27 cellular contexts compared by ENCODE assay signal in the genomic region with DNA sequence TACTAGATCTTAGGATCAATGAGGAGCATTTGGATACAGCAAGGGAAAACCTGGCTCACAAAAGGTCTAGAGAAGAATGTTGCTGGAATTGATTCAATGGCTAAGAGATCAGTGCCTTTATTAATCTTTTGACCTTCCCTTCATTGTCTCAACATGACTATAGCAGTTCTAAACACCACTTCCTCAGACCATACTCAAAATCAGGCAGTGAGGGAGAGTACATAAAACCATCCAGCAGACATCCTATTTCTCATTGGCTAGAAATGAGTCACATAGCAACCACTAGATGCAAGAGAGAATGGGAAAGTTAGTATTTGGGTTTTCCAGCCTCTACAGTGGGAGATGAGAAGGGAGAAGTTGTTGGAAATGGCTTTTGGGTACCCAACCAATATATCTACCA.
A peak's percentile ranks its signal among the peaks of the same experiment; 100 is the strongest.
DNase-seq lines count a peak whose midpoint lies in the region; ATAC-seq, FAIRE-seq and TF ChIP-seq lines count a peak whose summit lies in the region.
"Had no signal": no experiment of that assay in that cellular context is flagged by ENCODE, and none has a peak within 500 bp of the region (broad histone marks: within the 10 kb centered on the region; RNA-seq: fewer than 3 reads in every experiment).

No MANE protein-coding gene starts in this region.

- in situ Hi-C loops in GM12878 (cut with MboI): no loop called here

- H3K27ac ChIP-seq in GM12878 (ENCODE audit: control insufficient read depth, insufficient read depth): no peak overlapping the region
- H3K27ac ChIP-seq: brain microvascular endothelial cell, C4-2B, neutrophil, right lobe of liver, upper lobe of right lung had no signal

- SMC1A ChIA-PET in GM12878 (lab: Charles Lee; ENCODE audit: uncharacterized antibody, unreplicated experiment): no interaction called here

- no peak for TF ChIP-seq CTCF in HFFc6 (IDR thresholded peaks at IDR 0.05)
- no peak for TF ChIP-seq CTCF in GM12878 (IDR thresholded peaks at IDR 0.05 in 2 of 3, conservative IDR thresholded peaks at IDR 0.05 in 1 of 3; ENCODE audit: control insufficient read depth in 2 of 3, extremely low read depth in 1 of 3, insufficient read depth in 1 of 3, low read depth in 3 of 3, low read length in 3 of 3)

- no peak for TF ChIP-seq RAD21 in GM12878 (IDR thresholded peaks at IDR 0.05; ENCODE audit: insufficient read depth, low read depth, low read length)

- no peaks in the 10 kb centered on the region for H3K9me3 Mint-ChIP-seq in HFFc6

- no peak overlapping the region for H3K4me3 Mint-ChIP-seq in HFFc6
- H3K4me3 Mint-ChIP-seq: activated naive CD4-positive, alpha-beta T cell treated with anti-CD3 and anti-CD28 coated beads, Interleukin-2, amount 10 ng/mL, durations not matched to agents 7 days and 5 days; WTC11 had no signal

- intact Hi-C loops in GM12878 (cut with micrococcal nuclease; ENCODE audit: unreplicated experiment): no loop called here

- no peaks in the 10 kb centered on the region; the same call in 1 of the 2 replicates for H3K4me1 ChIP-seq in GM12878 (ENCODE audit: control insufficient read depth, insufficient read depth, low read length)
- H3K4me1 ChIP-seq: right lobe of liver, upper lobe of right lung had no signal

- CTCF ChIA-PET in GM12878 (lab: Yijun Ruan, JAX): no interaction called here

- no peaks in the 10 kb centered on the region for H3K27me3 ChIP-seq in GM12878 (replicated peaks in 1 of 2; ENCODE audit: control insufficient read depth in 2 of 2, insufficient read depth in 2 of 2, low read length in 1 of 2)
- H3K27me3 ChIP-seq: brain microvascular endothelial cell, neutrophil, right lobe of liver, upper lobe of right lung had no signal

- peaks cover 47% of the 10 kb centered on the region for H3K4me1 Mint-ChIP-seq in HFFc6 (ENCODE audit: low read depth)

- peak overlapping the region; percentile 7; the same call in 1 of the 2 replicates for H2AFZ ChIP-seq in GM12878 (ENCODE audit: control insufficient read depth, low read depth, low read length)

- H3K36me3 Mint-ChIP-seq in HFFc6 (ENCODE audit: low read depth): peaks cover 15% of the 10 kb centered on the region; the same call in 1 of the 2 replicates
- H3K36me3 Mint-ChIP-seq: activated naive CD4-positive, alpha-beta T cell treated with anti-CD3 and anti-CD28 coated beads, Interleukin-2, amount 10 ng/mL, durations not matched to agents 7 days and 5 days had no signal

- no peak for TF ChIP-seq EP300 in GM12878 (IDR thresholded peaks at IDR 0.05; ENCODE audit: borderline replicate concordance in 1 of 2, control insufficient read depth in 1 of 2, low read depth in 2 of 2, low read length in 2 of 2)

- H3K27ac Mint-ChIP-seq in HFFc6: no peak overlapping the region
- H3K27ac Mint-ChIP-seq: activated naive CD4-positive, alpha-beta T cell treated with anti-CD3 and anti-CD28 coated beads, Interleukin-2, amount 10 ng/mL, durations not matched to agents 7 days and 5 days; WTC11 had no signal

- DNase-seq in GM12892 (ENCODE audit: insufficient read length): no peak
- DNase-seq in HFFc6: peak; percentile 8
- DNase-seq in GM12878 (ENCODE audit: low read depth, low spot score): no peak
- peak; percentile 43 for DNase-seq in kidney tubule cell (ENCODE audit: low spot score)
- no peak for DNase-seq in erythroblast (lab: John Stamatoyannopoulos, UW)
- DNase-seq in iPS-NIHi7 (ENCODE audit: extremely low spot score): no peak
- DNase-seq: activated CD4-positive, alpha-beta T cell treated with anti-CD3 and anti-CD28 coated beads, Interleukin-2, amount 50 U/mL, for 48 hours; activated CD8-positive, alpha-beta memory T cell treated with anti-CD3 and anti-CD28 coated beads, Interleukin-2, amount 50 U/mL, for 4 hours; activated naive CD4-positive, alpha-beta T cell treated with anti-CD3 and anti-CD28 coated beads, Interleukin-2, amount 10 ng/mL, durations not matched to agents 7 days and 5 days; brain microvascular endothelial cell; DND-41; effector CD8-positive, alpha-beta T cell; hypothalamus; MM.1S; NCI-H1436 treated with DMSO at 0.1 percent for 48 hours; NCI-H2107; OCI-M1; right lobe of liver; Right ventricle myocardium superior; stimulated activated CD4-positive, alpha-beta T cell treated with anti-CD3 and anti-CD28 coated beads, Interleukin-4, amount 100 ng/mL, for 1 hour; upper lobe of right lung had no signal

- BruUV-seq in GM12878 (replicated peaks; lab: Mats Ljungman, UMichigan): no TSS peak

- peak; percentile 67 for FAIRE-seq in GM12892 (lab: Jason Lieb, UNC)
- peak; percentile 82 for FAIRE-seq in GM12878 (lab: Jason Lieb, UNC)

- no peaks in the 10 kb centered on the region for H3K27me3 Mint-ChIP-seq in HFFc6 (ENCODE audit: insufficient read depth)
- H3K27me3 Mint-ChIP-seq: activated naive CD4-positive, alpha-beta T cell treated with anti-CD3 and anti-CD28 coated beads, Interleukin-2, amount 10 ng/mL, durations not matched to agents 7 days and 5 days had no signal

- H3K4me3 ChIP-seq in GM12878: no peak overlapping the region
- H3K4me3 ChIP-seq: right lobe of liver, upper lobe of right lung had no signal

- POLR2A ChIA-PET in GM12878 (lab: Charles Lee): no interaction called here

- no peak overlapping the region for H3K9ac ChIP-seq in GM12878 (ENCODE audit: control insufficient read depth, insufficient read depth, low read length)

- no peaks in the 10 kb centered on the region for H3K36me3 ChIP-seq in GM12878 (ENCODE audit: control insufficient read depth in 2 of 2, insufficient read depth in 2 of 2, low read length in 1 of 2)
- H3K36me3 ChIP-seq: brain microvascular endothelial cell, neutrophil, right lobe of liver, upper lobe of right lung had no signal

- RAD21 ChIA-PET in GM12878 (lab: Charles Lee; ENCODE audit: unreplicated experiment): no interaction called here

- H4K20me1 ChIP-seq in GM12878 (ENCODE audit: control insufficient read depth, insufficient read depth): no peaks in the 10 kb centered on the region

- ATAC-seq in GM12878 (peak; percentile 48), HG02884 (IDR thresholded peaks at IDR 0.05; ENCODE audit: unreplicated experiment) (no peak)
- ATAC-seq: esophagus mucosa, left lobe of liver, right lobe of liver, upper lobe of right lung, WTC11 had no signal

- H3K9me3 ChIP-seq in GM12878 (replicated peaks; ENCODE audit: control insufficient read depth, insufficient read depth, low read length): peaks cover 7% of the 10 kb centered on the region
- H3K9me3 ChIP-seq: neutrophil, right lobe of liver, upper lobe of right lung had no signal

- TF ChIP-seq POLR2A in GM12892 (IDR thresholded peaks at IDR 0.05; ENCODE audit: low read depth, low read length) (no peak), GM12878 (IDR thresholded peaks at IDR 0.05; ENCODE audit: low read depth, low read length) (no peak), erythroblast (IDR thresholded peaks at IDR 0.05; ENCODE audit: low read length) (no peak)

- H3K4me2 ChIP-seq in GM12878 (ENCODE audit: control insufficient read depth, insufficient read depth): no peak overlapping the region

- H3K79me2 ChIP-seq in GM12878 (ENCODE audit: control insufficient read depth, insufficient read depth, low read length): no peaks in the 10 kb centered on the region

TF ChIP-seq in GM12878, 131 proteins besides CTCF, POLR2A, EP300 and RAD21:
- TF ChIP-seq SPI1 (IDR thresholded peaks at IDR 0.05; ENCODE audit: borderline replicate concordance, insufficient read depth, low read depth, low read length): 0 out of 2 replicates have a peak, but pooled peaks have one; percentile 19
- peak; percentile 30; the same call in 1 of the 2 replicates for TF ChIP-seq JUNB (IDR thresholded peaks at IDR 0.05)
- TF ChIP-seq LARP7 (IDR thresholded peaks at IDR 0.05): no peak
- no peak for TF ChIP-seq HCFC1 (IDR thresholded peaks at IDR 0.05; ENCODE audit: low read length)
- peak; percentile 31; the same call in 1 of the 2 replicates for TF ChIP-seq EED (IDR thresholded peaks at IDR 0.05; ENCODE audit: low read depth)

Comparison
In these comparisons a context has a peak if more than half of its experiments do, and no peak if none do; other contexts are left out.
1. DNase-seq: peak in HFFc6 (single experiment) and kidney tubule cell (single experiment); none in GM12892 (single experiment), GM12878 (single experiment), erythroblast (0 of 2) and iPS-NIHi7 (single experiment).